9 cellular contexts compared by ENCODE assay signal in genomic region chr12:131604146-131604844, GRCh38.
DNase-seq lines count a peak whose midpoint lies in the region; ATAC-seq, FAIRE-seq and TF ChIP-seq lines count a peak whose summit lies in the region.
"Had no signal": no experiment of that assay in that cellular context is flagged by ENCODE, and none has a peak within 500 bp of the region (broad histone marks: within the 10 kb centered on the region; RNA-seq: fewer than 3 reads in every experiment).

No MANE protein-coding gene starts in this region.

- no peaks in the 10 kb centered on the region for H3K27me3 Mint-ChIP-seq in T-cell
- no peaks in the 10 kb centered on the region for H3K27me3 Mint-ChIP-seq in activated naive CD8-positive, alpha-beta T cell treated with anti-CD3 and anti-CD28 coated beads, Interleukin-2, amount 10 ng/mL, durations not matched to agents 7 days and 5 days

- CTCF ChIA-PET in T-cell (lab: Charles Lee), result interaction anchor here in 1 of 2 donors (0.6 kb wide), 1 partner anchor 150 kb away, joined by 4 read pairs; no protein-coding TSS in a partner anchor

- FAIRE-seq in GM19239 (lab: Jason Lieb, UNC), result no peak

- H3K36me3 Mint-ChIP-seq in T-cell, result no peaks in the 10 kb centered on the region
- H3K36me3 Mint-ChIP-seq in activated naive CD8-positive, alpha-beta T cell treated with anti-CD3 and anti-CD28 coated beads, Interleukin-2, amount 10 ng/mL, durations not matched to agents 7 days and 5 days, result peaks cover 1% of the 10 kb centered on the region

- peak overlapping the region; percentile 77 to 95 for H3K27ac Mint-ChIP-seq in T-cell
- peak overlapping the region; percentile 86 for H3K27ac Mint-ChIP-seq in activated naive CD8-positive, alpha-beta T cell treated with anti-CD3 and anti-CD28 coated beads, Interleukin-2, amount 10 ng/mL, durations not matched to agents 7 days and 5 days

- H3K9me3 Mint-ChIP-seq in T-cell, result no peaks in the 10 kb centered on the region
- peaks cover 2% of the 10 kb centered on the region for H3K9me3 Mint-ChIP-seq in activated naive CD8-positive, alpha-beta T cell treated with anti-CD3 and anti-CD28 coated beads, Interleukin-2, amount 10 ng/mL, durations not matched to agents 7 days and 5 days

- POLR2A ChIA-PET in T-cell (lab: Charles Lee), result no interaction called here
- POLR2A ChIA-PET in activated naive CD8-positive, alpha-beta T cell treated with anti-CD3 and anti-CD28 coated beads, Interleukin-2, amount 10 ng/mL, durations not matched to agents 7 days and 5 days (lab: Charles Lee), result interaction anchor here (0.9 to 1.9 kb wide), 3 partner anchors 12 to 326 kb away, joined by 3 to 9 read pairs (median 6); partner anchors contain the start of gene SFSWAP

- peak; percentile 59 for DNase-seq in GM19239 (ENCODE audit: insufficient read length, low spot score)
- peak; percentile 19 to 67 (median 52) for DNase-seq in T-cell
- DNase-seq in activated naive CD8-positive, alpha-beta T cell treated with anti-CD3 and anti-CD28 coated beads, Interleukin-2, amount 10 ng/mL, durations not matched to agents 7 days and 5 days, result no peak
- DNase-seq in stimulated activated CD4-positive, alpha-beta T cell treated with anti-CD3 and anti-CD28 coated beads, Interleukin-4, amount 100 ng/mL, for 24 hours, result peak; percentile 45
- no peak for DNase-seq in NCI-H226
- DNase-seq in mucosa of gallbladder (ENCODE audit: low spot score), result no peak
- DNase-seq: activated CD4-positive, CD25-positive, alpha-beta regulatory T cell treated with anti-CD3 and anti-CD28 coated beads, Interleukin-2, amount 50 U/mL, for 72 hours had no signal

- ATAC-seq in T-cell (replicated peaks in 1 of 4) (peak; percentile 85 to 90 (median 87)), SK-N-SH treated with all-trans-retinoic acid at 6 μM for 48 hours (no peak), GM21717 (IDR thresholded peaks at IDR 0.05; ENCODE audit: unreplicated experiment) (no peak)
- ATAC-seq in activated naive CD8-positive, alpha-beta T cell treated with anti-CD3 and anti-CD28 coated beads, Interleukin-2, amount 10 ng/mL, durations not matched to agents 7 days and 5 days (ENCODE audit: low read depth), result peak; percentile 80

- H3K4me3 Mint-ChIP-seq in T-cell, result peak overlapping the region; percentile 62 to 79 (median 72)
- H3K4me3 Mint-ChIP-seq in activated naive CD8-positive, alpha-beta T cell treated with anti-CD3 and anti-CD28 coated beads, Interleukin-2, amount 10 ng/mL, durations not matched to agents 7 days and 5 days, result peak overlapping the region; percentile 70

- peaks cover 57 to 69% (median 60%) of the 10 kb centered on the region in 3 donors for H3K4me1 Mint-ChIP-seq in T-cell
- H3K4me1 Mint-ChIP-seq in activated naive CD8-positive, alpha-beta T cell treated with anti-CD3 and anti-CD28 coated beads, Interleukin-2, amount 10 ng/mL, durations not matched to agents 7 days and 5 days, result peaks cover 48% of the 10 kb centered on the region

TF ChIP-seq in SK-N-SH treated with all-trans-retinoic acid at 6 μM for 48 hours, 23 proteins besides CTCF, POLR2A, EP300 and RAD21:
- no peak for TF ChIP-seq SNAI2 (CRISPR knock-in tag; IDR thresholded peaks at IDR 0.05)
- TF ChIP-seq POU6F1 (CRISPR knock-in tag; IDR thresholded peaks at IDR 0.05; ENCODE audit: borderline replicate concordance, low read depth), result no peak
- TF ChIP-seq ZNF8 (CRISPR knock-in tag; IDR thresholded peaks at IDR 0.05), result no peak
- no peak for TF ChIP-seq ZNF70 (CRISPR knock-in tag; IDR thresholded peaks at IDR 0.05)
- TF ChIP-seq ZNF565 (CRISPR knock-in tag; conservative IDR thresholded peaks at IDR 0.05; ENCODE audit: low read depth), result no peak
- no peak for TF ChIP-seq TOX (CRISPR knock-in tag; IDR thresholded peaks at IDR 0.05; ENCODE audit: borderline replicate concordance)
- TF ChIP-seq PATZ1 (CRISPR knock-in tag; IDR thresholded peaks at IDR 0.05; ENCODE audit: borderline replicate concordance), result no peak
- no peak for TF ChIP-seq TCF4 (CRISPR knock-in tag; IDR thresholded peaks at IDR 0.05; ENCODE audit: borderline replicate concordance)
- TF ChIP-seq CSDC2 (CRISPR knock-in tag; IDR thresholded peaks at IDR 0.05), result no peak
- TF ChIP-seq BACH2 (CRISPR knock-in tag; IDR thresholded peaks at IDR 0.05; ENCODE audit: borderline replicate concordance), result no peak
- TF ChIP-seq ZFP3 (CRISPR knock-in tag; IDR thresholded peaks at IDR 0.05), result no peak
- TF ChIP-seq GLIS3 (CRISPR knock-in tag; IDR thresholded peaks at IDR 0.05), result no peak
- no peak for TF ChIP-seq OSR1 (CRISPR knock-in tag; IDR thresholded peaks at IDR 0.05)
- TF ChIP-seq CSRNP3 (CRISPR knock-in tag; IDR thresholded peaks at IDR 0.05), result no peak

Comparison
In these comparisons a context has a peak if more than half of its experiments do, and no peak if none do; other contexts are left out.
1. DNase-seq: peak in GM19239 (single experiment), T-cell (34 of 34) and stimulated activated CD4-positive, alpha-beta T cell treated with anti-CD3 and anti-CD28 coated beads, Interleukin-4, amount 100 ng/mL, for 24 hours (single experiment); none in activated naive CD8-positive, alpha-beta T cell treated with anti-CD3 and anti-CD28 coated beads, Interleukin-2, amount 10 ng/mL, durations not matched to agents 7 days and 5 days (single experiment), NCI-H226 (single experiment) and mucosa of gallbladder (single experiment).
2. ATAC-seq: peak in T-cell (4 of 4) and activated naive CD8-positive, alpha-beta T cell treated with anti-CD3 and anti-CD28 coated beads, Interleukin-2, amount 10 ng/mL, durations not matched to agents 7 days and 5 days (single experiment); none in SK-N-SH treated with all-trans-retinoic acid at 6 μM for 48 hours (single experiment) and GM21717 (single experiment).